34 cellular contexts compared by ENCODE assay signal in the genomic region with DNA sequence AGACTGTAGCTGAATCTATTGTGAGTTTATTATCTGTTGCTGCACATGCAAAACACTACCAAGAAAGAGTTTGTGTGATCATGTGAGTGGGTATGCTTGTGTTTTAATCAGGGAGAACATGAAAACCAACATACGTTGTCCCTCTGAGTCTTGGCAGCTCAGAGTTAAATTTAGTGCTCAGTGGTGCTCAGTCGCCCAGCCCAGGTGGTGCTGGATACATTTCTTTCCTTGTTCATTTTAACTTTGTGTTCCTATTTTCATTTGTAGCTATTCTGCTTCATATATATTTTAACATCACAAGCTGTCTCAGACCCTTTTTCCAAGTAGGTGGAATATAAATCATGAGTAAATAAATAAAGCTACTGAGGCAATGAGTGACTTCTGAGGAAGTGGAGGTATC.
"Had no signal": no experiment of that assay in that cellular context is flagged by ENCODE, and none has a peak within 500 bp of the region (broad histone marks: within the 10 kb centered on the region; RNA-seq: fewer than 3 reads in every experiment).

No MANE protein-coding gene starts in this region.

- H3K36me3 Mint-ChIP-seq: activated CD4-positive, alpha-beta memory T cell treated with anti-CD3 and anti-CD28 coated beads for 36 hours; activated naive CD4-positive, alpha-beta T cell treated with anti-CD3 and anti-CD28 coated beads, Interleukin-2, amount 10 ng/mL, durations not matched to agents 7 days and 5 days; activated naive CD4-positive, alpha-beta T cell treated with anti-CD3 and anti-CD28 coated beads, Interleukin-2, amount 50 U/mL, for 24 hours; activated naive CD8-positive, alpha-beta T cell; activated naive CD8-positive, alpha-beta T cell treated with anti-CD3 and anti-CD28 coated beads, Interleukin-2, amount 10 ng/mL, durations not matched to agents 7 days and 5 days; brain had no signal

- H3K4me3 Mint-ChIP-seq: activated B cell treated with CpG ODN at 0.5 μM for 24 hours; activated CD4-positive, alpha-beta memory T cell treated with anti-CD3 and anti-CD28 coated beads for 36 hours; activated CD4-positive, alpha-beta T cell treated with anti-CD3 and anti-CD28 coated beads, Interleukin-2, amount 10 ng/mL, durations not matched to agents 24 days and 14 days; activated CD8-positive, alpha-beta T cell treated with anti-CD3 and anti-CD28 coated beads for 36 hours; activated naive CD4-positive, alpha-beta T cell treated with anti-CD3 and anti-CD28 coated beads, Interleukin-2, amount 10 ng/mL, durations not matched to agents 7 days and 5 days; activated naive CD4-positive, alpha-beta T cell treated with anti-CD3 and anti-CD28 coated beads, Interleukin-2, amount 50 U/mL, for 24 hours; activated naive CD8-positive, alpha-beta T cell; activated naive CD8-positive, alpha-beta T cell treated with anti-CD3 and anti-CD28 coated beads, Interleukin-2, amount 10 ng/mL, durations not matched to agents 7 days and 5 days; activated naive CD8-positive, alpha-beta T cell treated with anti-CD3 and anti-CD28 coated beads, Interleukin-2, amount 50 U/mL, for 24 hours; activated T-cell treated with anti-CD3 and anti-CD28 coated beads, Interleukin-2, amount 50 U/mL, for 4 hours; activated T-cell treated with anti-CD3 and anti-CD28 coated beads, Interleukin-2, amount 50 U/mL, for 72 hours; activated T-helper 1 cell treated with anti-CD3 and anti-CD28 coated beads, Interleukin-12 subunit alpha, Interleukin-12 subunit beta, Interleukin-2, Interleukin-4 antibody, amounts not matched to agents 30 ng/mL and 10 ng/mL and 1 ng/mL, durations not matched to agents 14 hours and 24 hours and 36 hours; activated T-helper 17 cell treated with anti-CD3 and anti-CD28 coated beads, Interleukin-2, amount 50 U/mL, for 72 hours; central memory CD8-positive, alpha-beta T cell; T-helper 1 cell treated with Interleukin-12 subunit alpha and Interleukin-12 subunit beta and Interleukin-4 antibody, amounts not matched to agents 30 μg/mL and 1 μg/mL, for 36 hours; T-helper 2 cell treated with Interferon-gamma antibody and Interleukin-4, amounts not matched to agents 5 μg/mL and 100 μg/mL, for 36 hours had no signal

- H3K36me3 ChIP-seq: cardiac muscle cell had no signal

- DNase-seq: activated B cell treated with CpG ODN at 0.5 μM for 24 hours; activated CD4-positive, alpha-beta memory T cell treated with anti-CD3 and anti-CD28 coated beads for 36 hours; activated CD4-positive, alpha-beta T cell treated with anti-CD3 and anti-CD28 coated beads for 4 hours; activated CD4-positive, alpha-beta T cell treated with anti-CD3 and anti-CD28 coated beads, Interleukin-2, amount 10 ng/mL, durations not matched to agents 24 days and 14 days; activated CD4-positive, alpha-beta T cell treated with anti-CD3 and anti-CD28 coated beads, Interleukin-2, amount 50 U/mL, for 1 hour; activated CD4-positive, alpha-beta T cell treated with anti-CD3 and anti-CD28 coated beads, Interleukin-2, amount 50 U/mL, for 4 hours; activated CD4-positive, CD25-positive, alpha-beta regulatory T cell treated with anti-CD3 and anti-CD28 coated beads, Interleukin-2, amount 50 U/mL, for 72 hours; activated CD8-positive, alpha-beta memory T cell treated with anti-CD3 and anti-CD28 coated beads, Interleukin-2, amount 50 U/mL, for 4 hours; activated CD8-positive, alpha-beta T cell treated with anti-CD3 and anti-CD28 coated beads for 36 hours; activated effector memory CD4-positive, alpha-beta T cell treated with anti-CD3 and anti-CD28 coated beads, Interleukin-2, amount 50 U/mL, for 16 hours; activated gamma-delta T cell treated with Interleukin-2 at 50 U/mL for 16 hours; activated naive CD4-positive, alpha-beta T cell; activated naive CD4-positive, alpha-beta T cell treated with anti-CD3 and anti-CD28 coated beads, Interleukin-2, amount 10 ng/mL, durations not matched to agents 7 days and 5 days; activated naive CD8-positive, alpha-beta T cell treated with anti-CD3 and anti-CD28 coated beads, Interleukin-2, amount 10 ng/mL, durations not matched to agents 7 days and 5 days; activated naive CD8-positive, alpha-beta T cell treated with anti-CD3 and anti-CD28 coated beads, Interleukin-2, amount 50 U/mL, for 24 hours; activated T-cell treated with anti-CD3 and anti-CD28 coated beads for 4 hours; activated T-cell treated with anti-CD3 and anti-CD28 coated beads, Interleukin-2, amount 50 U/mL, for 1 hour; activated T-cell treated with anti-CD3 and anti-CD28 coated beads, Interleukin-2, amount 50 U/mL, for 4 hours; activated T-cell treated with anti-CD3 and anti-CD28 coated beads, Interleukin-2, amount 50 U/mL, for 72 hours; amygdala; anterior cingulate cortex; T-helper 2 cell; T-helper 9 cell had no signal

- H3K4me1 Mint-ChIP-seq: activated B cell treated with CpG ODN at 0.5 μM for 24 hours; activated CD4-positive, alpha-beta T cell treated with anti-CD3 and anti-CD28 coated beads, Interleukin-2, amount 10 ng/mL, durations not matched to agents 24 days and 14 days; activated naive CD4-positive, alpha-beta T cell treated with anti-CD3 and anti-CD28 coated beads, Interleukin-2, amount 10 ng/mL, durations not matched to agents 7 days and 5 days; activated naive CD4-positive, alpha-beta T cell treated with anti-CD3 and anti-CD28 coated beads, Interleukin-2, amount 50 U/mL, for 24 hours; activated naive CD8-positive, alpha-beta T cell treated with anti-CD3 and anti-CD28 coated beads, Interleukin-2, amount 10 ng/mL, durations not matched to agents 7 days and 5 days; activated naive CD8-positive, alpha-beta T cell treated with anti-CD3 and anti-CD28 coated beads, Interleukin-2, amount 50 U/mL, for 24 hours; activated T-helper 17 cell treated with anti-CD3 and anti-CD28 coated beads, Interleukin-2, amount 50 U/mL, for 72 hours; central memory CD8-positive, alpha-beta T cell had no signal

- H3K27me3 Mint-ChIP-seq: activated CD4-positive, alpha-beta memory T cell treated with anti-CD3 and anti-CD28 coated beads for 36 hours; activated CD4-positive, alpha-beta T cell treated with anti-CD3 and anti-CD28 coated beads, Interleukin-2, amount 10 ng/mL, durations not matched to agents 24 days and 14 days; activated naive CD4-positive, alpha-beta T cell treated with anti-CD3 and anti-CD28 coated beads, Interleukin-2, amount 10 ng/mL, durations not matched to agents 7 days and 5 days; activated naive CD4-positive, alpha-beta T cell treated with anti-CD3 and anti-CD28 coated beads, Interleukin-2, amount 50 U/mL, for 24 hours; activated naive CD8-positive, alpha-beta T cell; activated naive CD8-positive, alpha-beta T cell treated with anti-CD3 and anti-CD28 coated beads, Interleukin-2, amount 10 ng/mL, durations not matched to agents 7 days and 5 days; activated naive CD8-positive, alpha-beta T cell treated with anti-CD3 and anti-CD28 coated beads, Interleukin-2, amount 50 U/mL, for 24 hours; central memory CD8-positive, alpha-beta T cell had no signal

- H3K9me3 Mint-ChIP-seq: activated B cell treated with CpG ODN at 0.5 μM for 24 hours; activated CD4-positive, alpha-beta memory T cell treated with anti-CD3 and anti-CD28 coated beads for 36 hours; activated CD8-positive, alpha-beta T cell treated with anti-CD3 and anti-CD28 coated beads for 36 hours; activated naive CD4-positive, alpha-beta T cell treated with anti-CD3 and anti-CD28 coated beads, Interleukin-2, amount 50 U/mL, for 24 hours; activated T-cell treated with anti-CD3 and anti-CD28 coated beads, Interleukin-2, amount 50 U/mL, for 4 hours; activated T-helper 17 cell treated with anti-CD3 and anti-CD28 coated beads, Interleukin-2, amount 50 U/mL, for 72 hours had no signal

- H3K4me3 ChIP-seq: cardiac muscle cell, coronary artery had no signal

- ATAC-seq: activated CD8-positive, alpha-beta T cell treated with anti-CD3 and anti-CD28 coated beads for 36 hours; activated naive CD8-positive, alpha-beta T cell treated with anti-CD3 and anti-CD28 coated beads, Interleukin-2, amount 50 U/mL, for 24 hours; activated T-cell treated with anti-CD3 and anti-CD28 coated beads, Interleukin-2, amount 50 U/mL, for 4 hours; activated T-cell treated with anti-CD3 and anti-CD28 coated beads, Interleukin-2, amount 50 U/mL, for 72 hours; activated T-helper 17 cell treated with anti-CD3 and anti-CD28 coated beads, Interleukin-2, amount 50 U/mL, for 72 hours had no signal

- H3K27ac Mint-ChIP-seq: activated B cell treated with CpG ODN at 0.5 μM for 24 hours; activated CD4-positive, alpha-beta memory T cell treated with anti-CD3 and anti-CD28 coated beads for 36 hours; activated CD4-positive, alpha-beta T cell treated with anti-CD3 and anti-CD28 coated beads, Interleukin-2, amount 10 ng/mL, durations not matched to agents 24 days and 14 days; activated CD8-positive, alpha-beta T cell treated with anti-CD3 and anti-CD28 coated beads for 36 hours; activated naive CD4-positive, alpha-beta T cell treated with anti-CD3 and anti-CD28 coated beads, Interleukin-2, amount 10 ng/mL, durations not matched to agents 7 days and 5 days; activated naive CD4-positive, alpha-beta T cell treated with anti-CD3 and anti-CD28 coated beads, Interleukin-2, amount 50 U/mL, for 24 hours; activated naive CD8-positive, alpha-beta T cell; activated naive CD8-positive, alpha-beta T cell treated with anti-CD3 and anti-CD28 coated beads, Interleukin-2, amount 10 ng/mL, durations not matched to agents 7 days and 5 days; activated naive CD8-positive, alpha-beta T cell treated with anti-CD3 and anti-CD28 coated beads, Interleukin-2, amount 50 U/mL, for 24 hours; activated T-cell treated with anti-CD3 and anti-CD28 coated beads, Interleukin-2, amount 50 U/mL, for 72 hours; activated T-helper 1 cell treated with anti-CD3 and anti-CD28 coated beads, Interleukin-12 subunit alpha, Interleukin-12 subunit beta, Interleukin-2, Interleukin-4 antibody, amounts not matched to agents 30 ng/mL and 10 ng/mL and 1 ng/mL, durations not matched to agents 14 hours and 24 hours and 36 hours; activated T-helper 17 cell treated with anti-CD3 and anti-CD28 coated beads, Interleukin-2, amount 50 U/mL, for 72 hours; T-helper 1 cell treated with Interleukin-12 subunit alpha and Interleukin-12 subunit beta and Interleukin-4 antibody, amounts not matched to agents 30 μg/mL and 1 μg/mL, for 36 hours; T-helper 2 cell treated with Interferon-gamma antibody and Interleukin-4, amounts not matched to agents 5 μg/mL and 100 μg/mL, for 36 hours had no signal

- H3K27ac ChIP-seq: cardiac muscle cell, coronary artery, VCaP had no signal
